ENCODE assay signal across 9 cellular contexts in genomic region chr11:11491589-11491988, GRCh38.
"Had no signal": no experiment of that assay in that cellular context is flagged by ENCODE, and none has a peak within 500 bp of the region (broad histone marks: within the 10 kb centered on the region; RNA-seq: fewer than 3 reads in every experiment).

No MANE protein-coding gene starts in this region.

- H3K27ac Mint-ChIP-seq: HFFc6 had no signal

- H3K36me3 ChIP-seq: HAP-1 had no signal

- H3K4me1 ChIP-seq: HAP-1 had no signal

- H3K9me3 Mint-ChIP-seq: HFFc6 had no signal

- H3K4me3 ChIP-seq: GM23248, HAP-1, K562 had no signal

- ATAC-seq: HCT116, K562 had no signal

- DNase-seq: GM23248, GOT3, H7, HFFc6, IMR-90 had no signal

- H3K4me3 Mint-ChIP-seq: HFFc6 had no signal

- H3K27ac ChIP-seq: GM23248 had no signal

- FAIRE-seq: HTR-8/SVneo, K562 had no signal

- H3K9me3 ChIP-seq: HAP-1 had no signal
